Comparison of ENCODE assay signal across 8 cellular contexts in genomic region chr19:47274891-47275865, GRCh38. TPM values are rescaled to one million over a fixed set of nuclear protein-coding genes. Genes with fewer than 3 reads are reported as not detected.
DNase-seq lines count a peak whose midpoint lies in the region; ATAC-seq and TF ChIP-seq lines count a peak whose summit lies in the region.

No MANE protein-coding gene starts in this region.

- peaks cover 10% of the 10 kb centered on the region for H3K27me3 ChIP-seq in neural progenitor cell

- peak overlapping the region; percentile 66 for H3K27ac Mint-ChIP-seq in neural progenitor cell

- no peak overlapping the region for H2AFZ ChIP-seq in neural progenitor cell (replicated peaks)

- peaks cover 4% of the 10 kb centered on the region for H3K9me3 Mint-ChIP-seq in neural progenitor cell

- DNase-seq in ELF-1 (ENCODE audit: low read depth, low spot score) (peak; percentile 44), HFF-Myc (ENCODE audit: extremely low read depth, low read depth) (no peak), SK-N-DZ (ENCODE audit: low spot score) (peak; percentile 21), neural progenitor cell (ENCODE audit: low spot score) (peak; percentile 72), putamen (ENCODE audit: low spot score) (no peak), DMS114 treated with DMSO at 0.1 percent for 48 hours (lab: John Stamatoyannopoulos, UW; ENCODE audit: unreplicated experiment) (no peak)

- H3K4me1 ChIP-seq in neural progenitor cell: peaks cover 17% of the 10 kb centered on the region

- peaks cover 33% of the 10 kb centered on the region for H4K20me1 ChIP-seq in neural progenitor cell (ENCODE audit: low read depth)

- no peak overlapping the region for H3K9ac ChIP-seq in neural progenitor cell

- H3K9me3 ChIP-seq in neural progenitor cell (ENCODE audit: low read depth): no peaks in the 10 kb centered on the region

- H3K79me2 ChIP-seq in neural progenitor cell (ENCODE audit: low read depth): no peaks in the 10 kb centered on the region

- ATAC-seq in esophagus mucosa (peak; percentile 6), HG02678 (IDR thresholded peaks at IDR 0.05; ENCODE audit: unreplicated experiment) (no peak)

- peaks cover 43% of the 10 kb centered on the region for H3F3A ChIP-seq in neural progenitor cell (ENCODE audit: low read depth)

- peak overlapping the region; percentile 48 for H3K4me3 ChIP-seq in HFF-Myc (replicated peaks; ENCODE audit: low read depth, low read length)
- H3K4me3 ChIP-seq in neural progenitor cell: peak overlapping the region; percentile 66

- peaks cover 4% of the 10 kb centered on the region for H3K27me3 Mint-ChIP-seq in neural progenitor cell (ENCODE audit: insufficient read depth, low read depth)

- H3K4me3 Mint-ChIP-seq in neural progenitor cell: peak overlapping the region; percentile 89

- H3K4me2 ChIP-seq in neural progenitor cell: peak overlapping the region; percentile 95

- H3K36me3 Mint-ChIP-seq in neural progenitor cell: peaks cover 12% of the 10 kb centered on the region

- peaks cover 23% of the 10 kb centered on the region for H3K4me1 Mint-ChIP-seq in neural progenitor cell

- no peak for TF ChIP-seq CTCF in HFF-Myc (IDR thresholded peaks at IDR 0.05; ENCODE audit: low read depth, low read length, missing control alignments)
- no peak for TF ChIP-seq CTCF in neural progenitor cell (IDR thresholded peaks at IDR 0.05)

- no peaks in the 10 kb centered on the region for H3K36me3 ChIP-seq in neural progenitor cell

- H3K27ac ChIP-seq in neural progenitor cell: no peak overlapping the region

RNA-seq across cellular contexts. Expression of gene INAFM1, which starts 0.5 kb away (rescaled TPM):
- polyA plus RNA-seq in SK-N-DZ (2014; cell fraction: cytosol; rRNA removed): 2.1 and 2.9 TPM in 2 replicates
- 2.4 and 7.3 TPM in 2 replicates for polyA plus RNA-seq in SK-N-DZ (2014; cell fraction: nucleus; rRNA removed)
- 7.3 TPM for total RNA-seq in esophagus mucosa
- 3.7 TPM in 1 of 2 replicates, not detected in the other for total RNA-seq in neural progenitor cell (ENCODE audit: low replicate concordance)

RNA-seq across cellular contexts. Expression of gene CCDC9, which starts 18.9 kb away (rescaled TPM):
- 1.4 and 3.0 TPM in 2 replicates for polyA plus RNA-seq in SK-N-DZ (2014; cell fraction: cytosol; rRNA removed)
- 3.2 and 3.6 TPM in 2 replicates for polyA plus RNA-seq in SK-N-DZ (2014; cell fraction: nucleus; rRNA removed)
- total RNA-seq in esophagus mucosa: 14.6 TPM
- total RNA-seq in neural progenitor cell (ENCODE audit: low replicate concordance): 3.4 and 16.0 TPM in 2 replicates

RNA-seq across cellular contexts. Expression of gene C5AR1, which starts 34.5 kb away (rescaled TPM):
- polyA plus RNA-seq in SK-N-DZ (2014; cell fraction: cytosol; rRNA removed): not detected in 2 replicates
- not detected in 2 replicates for polyA plus RNA-seq in SK-N-DZ (2014; cell fraction: nucleus; rRNA removed)
- total RNA-seq in esophagus mucosa (1.1 TPM), neural progenitor cell (ENCODE audit: low replicate concordance) (0.06 TPM in 1 of 2 replicates, not detected in the other)

RNA-seq across cellular contexts. Expression of gene BBC3, which starts 44.2 kb away (rescaled TPM):
- polyA plus RNA-seq in SK-N-DZ (2014; cell fraction: cytosol; rRNA removed): 5.3 and 8.5 TPM in 2 replicates
- polyA plus RNA-seq in SK-N-DZ (2014; cell fraction: nucleus; rRNA removed): 6.3 and 9.1 TPM in 2 replicates
- total RNA-seq in esophagus mucosa (1.6 TPM), neural progenitor cell (ENCODE audit: low replicate concordance) (2.8 and 19.1 TPM in 2 replicates)

RNA-seq across cellular contexts. Expression of gene C5AR2, which starts 56.8 kb away (rescaled TPM):
- not detected in 2 replicates for polyA plus RNA-seq in SK-N-DZ (2014; cell fraction: cytosol; rRNA removed)
- polyA plus RNA-seq in SK-N-DZ (2014; cell fraction: nucleus; rRNA removed): not detected in 2 replicates
- total RNA-seq in esophagus mucosa: 1.7 TPM
- total RNA-seq in neural progenitor cell (ENCODE audit: low replicate concordance): not detected in 2 replicates

Comparison
In these comparisons a context has a peak if more than half of its experiments do, and no peak if none do; other contexts are left out.
1. DNase-seq: peak in ELF-1 (single experiment), SK-N-DZ (single experiment) and neural progenitor cell (single experiment); none in HFF-Myc (single experiment), putamen (single experiment) and DMS114 treated with DMSO at 0.1 percent for 48 hours (single experiment).